Comparison of ENCODE assay signal across 8 cellular contexts in genomic region chr4:118398226-118399090, GRCh38. TPM values are rescaled to one million over a fixed set of nuclear protein-coding genes. Genes with fewer than 3 reads are reported as not detected.
A peak's percentile ranks its signal among the peaks of the same experiment; 100 is the strongest.
DNase-seq lines count a peak whose midpoint lies in the region; ATAC-seq and TF ChIP-seq lines count a peak whose summit lies in the region.

No MANE protein-coding gene starts in this region.

- H3K9me3 Mint-ChIP-seq in brain (peaks cover 0 to 6% (median 0%) of the 10 kb centered on the region in 5 experiments), neural progenitor cell (no peaks in the 10 kb centered on the region)

- no peak for TF ChIP-seq CTCF in brain (conservative IDR thresholded peaks at IDR 0.05)
- no peak for TF ChIP-seq CTCF in neural progenitor cell (IDR thresholded peaks at IDR 0.05)

- H2AFZ ChIP-seq in neural progenitor cell (replicated peaks) = no peak overlapping the region

- ATAC-seq in GM18517 (IDR thresholded peaks at IDR 0.05; ENCODE audit: unreplicated experiment) (peak; percentile 97), GM21576 (IDR thresholded peaks at IDR 0.05; ENCODE audit: unreplicated experiment) (peak; percentile 94), HG03442 (IDR thresholded peaks at IDR 0.05; ENCODE audit: unreplicated experiment) (peak; percentile 89)

- peaks cover 66% of the 10 kb centered on the region for H3K4me1 Mint-ChIP-seq in brain
- H3K4me1 Mint-ChIP-seq in neural progenitor cell = peaks cover 16% of the 10 kb centered on the region

- H3K4me2 ChIP-seq in neural progenitor cell = no peak overlapping the region

- DNase-seq in NCI-H2227 (lab: John Stamatoyannopoulos, UW; ENCODE audit: unreplicated experiment) (no peak), SK-N-DZ (ENCODE audit: low spot score) (no peak), neural progenitor cell (ENCODE audit: low spot score) (no peak), NCI-H1092 treated with DMSO at 0.1 percent for 48 hours (lab: John Stamatoyannopoulos, UW) (no peak)

- no peak overlapping the region for H3K9ac ChIP-seq in neural progenitor cell

- peaks cover 6% of the 10 kb centered on the region for H3K27me3 Mint-ChIP-seq in brain
- H3K27me3 Mint-ChIP-seq in neural progenitor cell (ENCODE audit: insufficient read depth, low read depth) = peaks cover 2% of the 10 kb centered on the region

- no peak overlapping the region for H3K27ac ChIP-seq in neural progenitor cell

- no peaks in the 10 kb centered on the region for H3F3A ChIP-seq in neural progenitor cell (ENCODE audit: low read depth)

- no peaks in the 10 kb centered on the region for H3K79me2 ChIP-seq in neural progenitor cell (ENCODE audit: low read depth)

- no peaks in the 10 kb centered on the region for H4K20me1 ChIP-seq in neural progenitor cell (ENCODE audit: low read depth)

- H3K4me3 Mint-ChIP-seq in brain (no peak overlapping the region), neural progenitor cell (no peak overlapping the region)

- no peaks in the 10 kb centered on the region for H3K9me3 ChIP-seq in neural progenitor cell (ENCODE audit: low read depth)

- H3K27ac Mint-ChIP-seq in brain (peak overlapping the region in 4 of 5 experiments; percentile 64 to 96 (median 84)), neural progenitor cell (no peak overlapping the region)

- no peaks in the 10 kb centered on the region for H3K36me3 Mint-ChIP-seq in brain
- no peaks in the 10 kb centered on the region for H3K36me3 Mint-ChIP-seq in neural progenitor cell

- no peak overlapping the region for H3K4me3 ChIP-seq in neural progenitor cell

- no peaks in the 10 kb centered on the region for H3K36me3 ChIP-seq in neural progenitor cell

- no peaks in the 10 kb centered on the region for H3K27me3 ChIP-seq in neural progenitor cell

- H3K4me1 ChIP-seq in neural progenitor cell = peaks cover 30% of the 10 kb centered on the region

RNA-seq across cellular contexts. Expression of gene PRSS12, which starts 45.7 kb away (rescaled TPM):
- polyA plus RNA-seq in brain (ENCODE audit: insufficient read depth, low read depth, low replicate concordance) = 0.19 TPM
- 4.9 and 5.1 TPM in 2 replicates for polyA plus RNA-seq in SK-N-DZ (2014; cell fraction: cytosol; rRNA removed)
- polyA plus RNA-seq in SK-N-DZ (2014; cell fraction: nucleus; rRNA removed) = 4.2 and 6.2 TPM in 2 replicates
- 1.6 and 1.9 TPM in 2 replicates for total RNA-seq in neural progenitor cell (ENCODE audit: low replicate concordance)
